ENCODE assay signal across 8 cellular contexts in the genomic region with DNA sequence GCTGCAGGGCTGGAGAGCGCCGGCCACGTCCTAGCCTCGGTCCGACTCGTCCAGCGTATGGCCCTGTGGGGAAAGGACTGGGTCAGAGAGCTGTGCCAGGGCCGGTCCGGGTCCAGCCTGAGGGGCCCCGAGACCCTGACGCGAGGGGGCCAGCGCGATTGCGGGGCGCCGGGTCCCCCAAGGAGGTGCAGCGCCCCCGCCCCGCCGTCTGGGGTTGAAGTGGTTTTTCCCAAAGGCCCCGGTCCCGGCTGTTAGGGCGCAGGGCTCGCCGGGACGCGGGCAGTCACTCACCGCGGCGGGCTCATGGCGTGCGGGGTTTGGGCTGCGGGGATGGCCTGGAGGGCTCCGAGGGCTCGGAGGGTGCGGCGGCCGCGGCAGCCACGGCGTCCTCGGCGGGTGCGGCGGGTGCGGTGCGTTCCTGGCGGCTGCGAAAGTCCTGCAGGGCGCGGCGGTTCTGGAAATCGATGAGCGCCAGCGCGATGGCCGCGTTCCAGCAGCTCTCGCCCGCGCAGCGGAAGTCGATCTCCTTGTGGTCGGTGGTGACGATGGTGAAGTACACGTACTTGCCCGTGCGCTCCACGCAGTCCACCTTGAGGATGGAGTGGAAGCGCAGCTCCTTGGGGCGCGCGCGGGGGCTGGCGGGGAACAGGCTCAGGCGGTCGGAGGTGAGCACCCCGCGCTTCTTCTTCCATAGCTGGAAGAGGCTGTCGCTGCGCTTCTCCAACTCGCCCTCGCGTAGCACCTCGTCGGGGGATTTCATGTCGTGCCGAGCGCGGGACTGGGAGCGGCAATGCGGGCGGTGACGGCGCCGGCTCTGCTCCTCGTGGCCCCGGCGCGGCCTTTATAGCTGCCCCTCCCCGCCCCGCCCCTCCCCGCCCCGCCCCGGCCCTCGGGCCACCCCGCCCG. TPM values are rescaled to one million over a fixed set of nuclear protein-coding genes. Genes with fewer than 3 reads are reported as not detected.
DNase-seq lines count a peak whose midpoint lies in the region; ATAC-seq and TF ChIP-seq lines count a peak whose summit lies in the region.

Gene PHLDA2, minus strand, starts transcription at position 816 of the 906 bp plus-strand sequence. Its CDS starts 56 bp downstream, at position 760.

- peak within 1 kb of the TSS; percentile 82 for H3K4me3 Mint-ChIP-seq in stimulated activated effector memory CD8-positive, alpha-beta T cell treated with anti-CD3 and anti-CD28 coated beads, Interleukin-12 subunit alpha, Interleukin-12 subunit beta, amount 100 ng/mL, for 72 hours

- DNase-seq in DMS153 (lab: John Stamatoyannopoulos, UW): peak; percentile 36
- DNase-seq in NB4 (ENCODE audit: low read depth): peak; percentile 54
- DNase-seq in activated CD4-positive, alpha-beta T cell treated with anti-CD3 and anti-CD28 coated beads for 48 hours: peak; percentile 76
- DNase-seq in effector CD8-positive, alpha-beta T cell (lab: John Stamatoyannopoulos, UW): peak; percentile 36
- peak; percentile 43 to 80 for DNase-seq in lung microvascular endothelial cell (ENCODE audit: low read depth in 2 of 2)
- peak; percentile 42 to 74 for DNase-seq in stimulated activated effector memory CD8-positive, alpha-beta T cell treated with anti-CD3 and anti-CD28 coated beads, Interleukin-12 subunit alpha, Interleukin-12 subunit beta, amount 100 ng/mL, for 72 hours (ENCODE audit: low spot score in 2 of 2)
- no peak for DNase-seq in NCI-H2081 treated with DMSO at 0.1 percent for 48 hours (lab: John Stamatoyannopoulos, UW)
- DNase-seq in NCI-H128 (lab: John Stamatoyannopoulos, UW; ENCODE audit: unreplicated experiment): no peak

- H3K4me3 ChIP-seq in NB4 (ENCODE audit: low read depth, low read length): peak within 1 kb of the TSS; percentile 23

- no peak for TF ChIP-seq CTCF in NB4 (IDR thresholded peaks at IDR 0.05; ENCODE audit: low read depth, low read length)

- ATAC-seq in stimulated activated effector memory CD8-positive, alpha-beta T cell treated with anti-CD3 and anti-CD28 coated beads, Interleukin-12 subunit alpha, Interleukin-12 subunit beta, amount 100 ng/mL, for 72 hours: peak; percentile 52

- no peak for TF ChIP-seq POLR2A in NB4 (IDR thresholded peaks at IDR 0.05; ENCODE audit: extremely low read depth, insufficient read length)

- no peaks in the 10 kb centered on the region for H3K9me3 Mint-ChIP-seq in stimulated activated effector memory CD8-positive, alpha-beta T cell treated with anti-CD3 and anti-CD28 coated beads, Interleukin-12 subunit alpha, Interleukin-12 subunit beta, amount 100 ng/mL, for 72 hours

- peaks cover 38% of the 10 kb centered on the region for H3K4me1 Mint-ChIP-seq in stimulated activated effector memory CD8-positive, alpha-beta T cell treated with anti-CD3 and anti-CD28 coated beads, Interleukin-12 subunit alpha, Interleukin-12 subunit beta, amount 100 ng/mL, for 72 hours

- peaks cover 27% of the 10 kb centered on the region for H3K36me3 Mint-ChIP-seq in stimulated activated effector memory CD8-positive, alpha-beta T cell treated with anti-CD3 and anti-CD28 coated beads, Interleukin-12 subunit alpha, Interleukin-12 subunit beta, amount 100 ng/mL, for 72 hours

- peak within 1 kb of the TSS; percentile 91 for H3K27ac Mint-ChIP-seq in stimulated activated effector memory CD8-positive, alpha-beta T cell treated with anti-CD3 and anti-CD28 coated beads, Interleukin-12 subunit alpha, Interleukin-12 subunit beta, amount 100 ng/mL, for 72 hours

RNA-seq across cellular contexts. Expression of gene PHLDA2, which starts in this region (rescaled TPM):
- 0.40 and 1.7 TPM in 2 replicates for total RNA-seq in lung microvascular endothelial cell

Comparison
In these comparisons a context has a peak if more than half of its experiments do, and no peak if none do; other contexts are left out.
1. DNase-seq: peak in DMS153 (single experiment), NB4 (single experiment), activated CD4-positive, alpha-beta T cell treated with anti-CD3 and anti-CD28 coated beads for 48 hours (single experiment), effector CD8-positive, alpha-beta T cell (single experiment), lung microvascular endothelial cell (2 of 2) and stimulated activated effector memory CD8-positive, alpha-beta T cell treated with anti-CD3 and anti-CD28 coated beads, Interleukin-12 subunit alpha, Interleukin-12 subunit beta, amount 100 ng/mL, for 72 hours (2 of 2); none in NCI-H2081 treated with DMSO at 0.1 percent for 48 hours (single experiment) and NCI-H128 (single experiment).